In the genomic region with DNA sequence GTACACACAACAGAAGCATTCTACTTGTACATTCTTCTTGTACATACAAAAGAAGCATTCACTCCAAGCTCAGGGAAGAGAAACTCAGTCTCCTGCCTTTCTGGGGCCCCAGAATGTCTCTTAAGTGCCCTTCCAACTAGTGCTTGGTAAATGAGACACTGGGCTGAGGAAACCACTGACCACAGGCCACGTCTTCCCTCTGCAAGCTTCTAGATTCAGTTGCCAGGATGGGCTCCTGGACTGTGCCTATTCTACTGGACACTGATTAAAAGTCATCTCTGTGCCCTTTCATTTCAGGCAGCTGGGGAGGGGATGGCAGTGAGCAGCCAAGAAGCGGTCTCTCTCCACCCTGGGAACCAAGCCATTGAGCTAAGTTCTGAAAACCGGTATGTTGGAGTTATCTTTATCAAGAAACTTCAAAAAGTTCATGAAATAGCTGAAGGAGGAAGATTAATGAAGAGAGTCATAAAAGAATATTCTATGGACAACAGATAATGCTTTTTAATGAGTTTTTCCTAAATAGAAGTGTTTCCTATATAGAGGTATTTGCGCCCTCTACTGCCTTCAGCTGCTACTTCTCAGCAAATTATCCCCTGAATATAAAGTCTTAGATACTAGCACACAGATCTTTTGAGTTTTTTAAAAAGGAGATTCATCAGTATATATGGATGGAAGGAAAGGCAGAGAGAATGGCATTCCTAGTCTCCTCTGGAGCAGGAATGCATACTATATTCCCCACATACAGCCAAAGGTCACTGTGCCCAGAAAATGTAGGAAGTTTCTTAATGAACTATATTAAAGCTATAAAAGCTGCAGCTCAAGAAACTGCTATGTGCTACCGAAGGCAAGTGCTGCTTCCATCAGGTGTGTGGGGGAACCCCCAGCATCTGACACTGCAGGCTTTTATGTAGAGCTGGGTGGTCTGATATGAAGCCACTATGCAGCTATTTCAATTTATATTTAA, we compare ENCODE assay signal across 8 cellular contexts. TPM values are rescaled to one million over a fixed set of nuclear protein-coding genes. Genes with fewer than 3 reads are reported as not detected.
DNase-seq lines count a peak whose midpoint lies in the region; ATAC-seq and TF ChIP-seq lines count a peak whose summit lies in the region.

No MANE protein-coding gene starts in this region.

- peaks cover 0 to 6% of the 10 kb centered on the region in 2 donors for H3K4me1 ChIP-seq in aorta (ENCODE audit: control insufficient read depth in 1 of 2, insufficient read depth in 2 of 2, low read length in 2 of 2)

- H3K27ac ChIP-seq in WERI-Rb-1, result no peak overlapping the region
- peak overlapping the region in 1 of 2 donors; percentile 36 for H3K27ac ChIP-seq in aorta (ENCODE audit: low read depth in 1 of 2, low read length in 2 of 2)

- WGBS in aorta, 2 donors, result 28 to 48% methylated on average over 5 of the region's 5 CpGs

- H3K36me3 ChIP-seq in WERI-Rb-1 (no peaks in the 10 kb centered on the region), aorta (ENCODE audit: control insufficient read depth in 1 of 2, insufficient read depth in 2 of 2, low read length in 1 of 2) (no peaks in the 10 kb centered on the region)

- H3K9me3 ChIP-seq in WERI-Rb-1 (ENCODE audit: severe bottlenecking) (no peaks in the 10 kb centered on the region), aorta (ENCODE audit: control insufficient read depth, low read length) (no peaks in the 10 kb centered on the region)

- TF ChIP-seq CTCF in GM20000 (IDR thresholded peaks at IDR 0.05; ENCODE audit: extremely low read depth, missing control alignments) (no peak), WERI-Rb-1 (IDR thresholded peaks at IDR 0.05; ENCODE audit: low read depth, low read length) (peak; percentile 17; the same call in 1 of the 2 replicates)

- H3K27me3 ChIP-seq in WERI-Rb-1 (ENCODE audit: insufficient read depth, low read depth, severe bottlenecking) (no peaks in the 10 kb centered on the region), aorta (ENCODE audit: control insufficient read depth in 1 of 2, insufficient read depth in 2 of 2, low read length in 1 of 2) (no peaks in the 10 kb centered on the region)

- intact Hi-C loops in aorta (cut with DNase I), result loop anchor here (5.0 kb wide), 2 partner anchors 42 to 92 kb away; a partner anchor contains a TSS

- peak; percentile 33 for ATAC-seq in aorta (ENCODE audit: low FRiP score)
- ATAC-seq in HG03457 (IDR thresholded peaks at IDR 0.05; ENCODE audit: unreplicated experiment), result no peak

- DNase-seq in AML-193 (lab: John Stamatoyannopoulos, UW) (peak; percentile 42 to 52), GM20000 (ENCODE audit: low spot score) (peak; percentile 46), WERI-Rb-1 (no peak), iris pigment epithelial cell (ENCODE audit: low read depth) (peak; percentile 54), aorta (no peak), putamen (ENCODE audit: low spot score) (no peak), occipital lobe (lab: John Stamatoyannopoulos, UW) (no peak)

- H3K4me3 ChIP-seq in WERI-Rb-1 (ENCODE audit: low read depth, low read length) (no peak overlapping the region), aorta (ENCODE audit: low read length in 2 of 2) (no peak overlapping the region)

RNA-seq across cellular contexts. Expression of a gene that starts 8.4 kb away (rescaled TPM):
- total RNA-seq in aorta (under 1 TPM; 0.16 to 0.87 TPM), occipital lobe (2.0 TPM)
- not detected for polyA plus RNA-seq in aorta

RNA-seq across cellular contexts. Expression of a gene that starts 23.0 kb away (rescaled TPM):
- total RNA-seq in aorta, result 10 to 100 TPM; 13.2 to 17.9 TPM
- polyA plus RNA-seq in aorta, result 10 to 100 TPM; 13.6 to 17.7 TPM
- 10.0 TPM for total RNA-seq in occipital lobe

RNA-seq across cellular contexts. Expression of a gene that starts 41.6 kb away (rescaled TPM):
- total RNA-seq in aorta (10 to 100 TPM; 14.2 to 19.0 TPM), occipital lobe (8.4 TPM)
- polyA plus RNA-seq in aorta, result 10 to 100 TPM; 15.0 to 15.7 TPM

RNA-seq across cellular contexts. Expression of a gene that starts 44.9 kb away (rescaled TPM):
- 10 to 100 TPM; 18.5 to 19.0 TPM for total RNA-seq in aorta
- 10 to 100 TPM; 13.3 to 14.3 TPM for polyA plus RNA-seq in aorta
- total RNA-seq in occipital lobe, result 60.7 TPM

Comparison
In these comparisons a context has a peak if more than half of its experiments do, and no peak if none do; other contexts are left out.
1. DNase-seq: peak in AML-193 (2 of 2), GM20000 (single experiment) and iris pigment epithelial cell (single experiment); none in WERI-Rb-1 (single experiment), aorta (0 of 2), putamen (single experiment) and occipital lobe (single experiment).